10 cellular contexts compared by ENCODE assay signal in genomic region chr1:39493043-39493810, GRCh38. TPM values are rescaled to one million over a fixed set of nuclear protein-coding genes. Genes with fewer than 3 reads are reported as not detected.
DNase-seq lines count a peak whose midpoint lies in the region; ATAC-seq, FAIRE-seq and TF ChIP-seq lines count a peak whose summit lies in the region.
"Not testable (repeated sequence)": the region's sequence is repeated elsewhere in the genome, so short reads cannot be mapped to it uniquely, and the experiment has no call there.
"Had no signal": no experiment of that assay in that cellular context is flagged by ENCODE, and none has a peak within 500 bp of the region (broad histone marks: within the 10 kb centered on the region; RNA-seq: fewer than 3 reads in every experiment).

No MANE protein-coding gene starts in this region.

- FAIRE-seq in bronchial epithelial cell (lab: Jason Lieb, UNC): peak; percentile 96

- not testable (repeated sequence) for ATAC-seq in CD4-positive, CD25-positive, alpha-beta regulatory T cell (ENCODE audit: low read depth in 2 of 2); memory B cell (ENCODE audit: low read depth)

- H3K27ac Mint-ChIP-seq in CD4-positive, CD25-positive, alpha-beta regulatory T cell: peak overlapping the region in 1 of 3 donors; percentile 31
- H3K27ac Mint-ChIP-seq in HFFc6; activated CD4-positive, alpha-beta T cell treated with anti-CD3 and anti-CD28 coated beads, Interleukin-2, amount 10 ng/mL, durations not matched to agents 7 days and 5 days; memory B cell; neural progenitor cell: not testable (repeated sequence)

- CTCF ChIA-PET in activated CD4-positive, alpha-beta T cell treated with anti-CD3 and anti-CD28 coated beads, Interleukin-2, amount 10 ng/mL, durations not matched to agents 7 days and 5 days (lab: Charles Lee): interaction anchor here (1.0 to 1.1 kb wide), 2 partner anchors 41 to 137 kb away, joined by 3 to 4 read pairs; no protein-coding TSS in a partner anchor

- peaks cover 22% of the 10 kb centered on the region for H3F3A ChIP-seq in neural progenitor cell (ENCODE audit: low read depth)

- H3K9ac ChIP-seq in neural progenitor cell: not testable (repeated sequence)

- POLR2A ChIA-PET in activated CD4-positive, alpha-beta T cell treated with anti-CD3 and anti-CD28 coated beads, Interleukin-2, amount 10 ng/mL, durations not matched to agents 7 days and 5 days (lab: Charles Lee): not testable (repeated sequence)

- H3K27me3 Mint-ChIP-seq in CD4-positive, CD25-positive, alpha-beta regulatory T cell: peaks cover 49% of the 10 kb centered on the region
- peaks cover 32% of the 10 kb centered on the region for H3K27me3 Mint-ChIP-seq in HFFc6 (ENCODE audit: insufficient read depth)
- H3K27me3 Mint-ChIP-seq in activated CD4-positive, alpha-beta T cell treated with anti-CD3 and anti-CD28 coated beads, Interleukin-2, amount 10 ng/mL, durations not matched to agents 7 days and 5 days: peaks cover 28% of the 10 kb centered on the region
- not testable (repeated sequence) for H3K27me3 Mint-ChIP-seq in memory B cell
- H3K27me3 Mint-ChIP-seq in neural progenitor cell (ENCODE audit: insufficient read depth, low read depth): peaks cover 37% of the 10 kb centered on the region

- H3K4me1 Mint-ChIP-seq in CD4-positive, CD25-positive, alpha-beta regulatory T cell: peaks cover 0 to 14% (median 2%) of the 10 kb centered on the region in 4 donors
- not testable (repeated sequence) for H3K4me1 Mint-ChIP-seq in HFFc6 (ENCODE audit: low read depth); activated CD4-positive, alpha-beta T cell treated with anti-CD3 and anti-CD28 coated beads, Interleukin-2, amount 10 ng/mL, durations not matched to agents 7 days and 5 days; memory B cell; neural progenitor cell

- not testable (repeated sequence) for H3K9me3 Mint-ChIP-seq in CD4-positive, CD25-positive, alpha-beta regulatory T cell; HFFc6; activated CD4-positive, alpha-beta T cell treated with anti-CD3 and anti-CD28 coated beads, Interleukin-2, amount 10 ng/mL, durations not matched to agents 7 days and 5 days; memory B cell; neural progenitor cell

- peaks cover 14% of the 10 kb centered on the region for H4K20me1 ChIP-seq in neural progenitor cell (ENCODE audit: low read depth)

- H2AFZ ChIP-seq in neural progenitor cell (replicated peaks): not testable (repeated sequence)

- not testable (repeated sequence) for H3K27me3 ChIP-seq in CD4-positive, CD25-positive, alpha-beta regulatory T cell (ENCODE audit: control insufficient read depth, insufficient read depth, low read length); bronchial epithelial cell (ENCODE audit: control insufficient read depth, insufficient read depth, low read length)
- peaks cover 78% of the 10 kb centered on the region for H3K27me3 ChIP-seq in neural progenitor cell

- not testable (repeated sequence) for H3K36me3 Mint-ChIP-seq in CD4-positive, CD25-positive, alpha-beta regulatory T cell; HFFc6 (ENCODE audit: low read depth); activated CD4-positive, alpha-beta T cell treated with anti-CD3 and anti-CD28 coated beads, Interleukin-2, amount 10 ng/mL, durations not matched to agents 7 days and 5 days (ENCODE audit: low read depth); memory B cell; neural progenitor cell

- H3K79me2 ChIP-seq in neural progenitor cell (ENCODE audit: low read depth): not testable (repeated sequence)

- TF ChIP-seq CTCF in HFFc6 (IDR thresholded peaks at IDR 0.05); bronchial epithelial cell (IDR thresholded peaks at IDR 0.05; ENCODE audit: insufficient read depth, low read length, severe bottlenecking); neural progenitor cell (IDR thresholded peaks at IDR 0.05): not testable (repeated sequence)

- not testable (repeated sequence) for H3K4me3 ChIP-seq in CD4-positive, CD25-positive, alpha-beta regulatory T cell (ENCODE audit: low read depth, low read length); bronchial epithelial cell (ENCODE audit: low read depth, low read length); neural progenitor cell

- not testable (repeated sequence) for H3K9me3 ChIP-seq in CD4-positive, CD25-positive, alpha-beta regulatory T cell (ENCODE audit: control insufficient read depth in 2 of 2, low read length in 2 of 2); neural progenitor cell (ENCODE audit: low read depth)

- H3K4me1 ChIP-seq in CD4-positive, CD25-positive, alpha-beta regulatory T cell (ENCODE audit: control insufficient read depth, insufficient read depth, low read length, poor library complexity, severe bottlenecking); neural progenitor cell: not testable (repeated sequence)

- H3K27ac ChIP-seq in CD4-positive, CD25-positive, alpha-beta regulatory T cell (ENCODE audit: insufficient read depth, low read length, poor library complexity, severe bottlenecking); neural progenitor cell: not testable (repeated sequence)
- H3K27ac ChIP-seq in substantia nigra (ENCODE audit: low read depth, low read length, poor library complexity, severe bottlenecking): peak overlapping the region; percentile 37

- H3K36me3 ChIP-seq in CD4-positive, CD25-positive, alpha-beta regulatory T cell (ENCODE audit: control insufficient read depth, insufficient read depth, low read length); bronchial epithelial cell (ENCODE audit: control insufficient read depth, insufficient read depth, low read length); neural progenitor cell: not testable (repeated sequence)

- H3K4me3 Mint-ChIP-seq in CD4-positive, CD25-positive, alpha-beta regulatory T cell: peak overlapping the region; percentile 56 to 87 (median 76)
- H3K4me3 Mint-ChIP-seq in HFFc6 (peak overlapping the region; percentile 45; the same call in 1 of the 2 replicates), memory B cell (peak overlapping the region; percentile 37), neural progenitor cell (peak overlapping the region; percentile 75)
- peak overlapping the region; percentile 58 for H3K4me3 Mint-ChIP-seq in activated CD4-positive, alpha-beta T cell treated with anti-CD3 and anti-CD28 coated beads, Interleukin-2, amount 10 ng/mL, durations not matched to agents 7 days and 5 days

- H3K4me2 ChIP-seq in neural progenitor cell: not testable (repeated sequence)

- DNase-seq in CD4-positive, CD25-positive, alpha-beta regulatory T cell; HFFc6; activated CD4-positive, alpha-beta T cell treated with anti-CD3 and anti-CD28 coated beads, Interleukin-2, amount 10 ng/mL, durations not matched to agents 7 days and 5 days; bronchial epithelial cell (ENCODE audit: low read depth); memory B cell (ENCODE audit: low spot score in 2 of 2); neural progenitor cell (ENCODE audit: low spot score): not testable (repeated sequence)
- peak; percentile 50 for DNase-seq in activated effector memory CD4-positive, alpha-beta T cell treated with anti-CD3 and anti-CD28 coated beads, Interleukin-2, amount 50 U/mL, for 16 hours
- peak in 6 of 49 donors; percentile 13 to 43 (median 26) for DNase-seq in substantia nigra (lab: John Stamatoyannopoulos, UW)

RNA-seq across cellular contexts. Expression of gene BMP8A, which starts 1.8 kb away (rescaled TPM):
- total RNA-seq in CD4-positive, CD25-positive, alpha-beta regulatory T cell: 0.35 TPM
- polyA plus RNA-seq in CD4-positive, CD25-positive, alpha-beta regulatory T cell: not detected
- not detected for total RNA-seq in HFFc6 (2021; fragmentation: NEBNext Ultra II Directional; extraction: Animal tissue kit (Norgen Biotek cat#: 25700))
- not detected for total RNA-seq in activated CD4-positive, alpha-beta T cell treated with anti-CD3 and anti-CD28 coated beads, Interleukin-2, amount 10 ng/mL, durations not matched to agents 7 days and 5 days
- total RNA-seq in bronchial epithelial cell (not detected in 2 replicates), neural progenitor cell (ENCODE audit: low replicate concordance) (0.12 TPM in 1 of 2 replicates, not detected in the other)
- total RNA-seq: epithelial cell of proximal tubule, IMR-90 had no signal
- polyA plus RNA-seq: IMR-90 had no signal
